ENCODE assay signal across 2 cellular contexts in the genomic region with DNA sequence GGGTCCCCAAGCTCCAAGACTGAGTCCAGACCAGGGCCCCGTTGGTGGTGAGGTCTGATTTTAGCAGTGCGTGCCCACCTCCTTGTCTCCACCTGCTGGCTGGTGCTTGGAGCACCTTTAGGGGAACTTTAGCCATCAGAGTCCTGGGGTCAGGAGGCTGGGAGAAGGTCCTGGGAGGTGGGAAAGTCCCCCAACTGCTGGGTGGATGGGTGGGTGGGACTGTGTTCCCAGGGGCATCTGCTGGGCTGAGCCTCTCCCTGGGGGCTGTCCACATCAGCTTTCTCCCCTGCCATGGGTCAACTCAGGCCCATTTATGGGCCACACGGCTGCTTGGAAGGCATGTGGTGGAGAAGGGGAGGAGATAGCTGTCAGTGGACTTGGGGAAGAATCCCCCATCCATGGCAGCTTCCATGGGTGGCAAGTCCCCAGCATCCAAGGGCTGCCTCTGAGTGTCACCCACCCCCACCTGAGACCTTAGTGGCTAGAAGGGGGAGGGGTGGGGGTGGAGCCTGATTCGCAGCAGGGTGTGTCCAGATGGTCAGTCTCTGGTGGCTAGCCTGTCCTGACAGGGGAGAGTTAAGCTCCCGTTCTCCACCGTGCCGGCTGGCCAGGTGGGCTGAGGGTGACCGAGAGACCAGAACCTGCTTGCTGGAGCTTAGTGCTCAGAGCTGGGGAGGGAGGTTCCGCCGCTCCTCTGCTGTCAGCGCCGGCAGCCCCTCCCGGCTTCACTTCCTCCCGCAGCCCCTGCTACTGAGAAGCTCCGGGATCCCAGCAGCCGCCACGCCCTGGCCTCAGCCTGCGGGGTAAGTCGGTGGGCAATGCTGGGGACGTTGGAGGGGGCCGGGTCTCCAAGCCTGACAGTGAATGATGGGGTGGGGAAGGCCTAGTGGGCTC.
TF ChIP-seq lines count a peak whose summit lies in the region.

A gene with protein sequence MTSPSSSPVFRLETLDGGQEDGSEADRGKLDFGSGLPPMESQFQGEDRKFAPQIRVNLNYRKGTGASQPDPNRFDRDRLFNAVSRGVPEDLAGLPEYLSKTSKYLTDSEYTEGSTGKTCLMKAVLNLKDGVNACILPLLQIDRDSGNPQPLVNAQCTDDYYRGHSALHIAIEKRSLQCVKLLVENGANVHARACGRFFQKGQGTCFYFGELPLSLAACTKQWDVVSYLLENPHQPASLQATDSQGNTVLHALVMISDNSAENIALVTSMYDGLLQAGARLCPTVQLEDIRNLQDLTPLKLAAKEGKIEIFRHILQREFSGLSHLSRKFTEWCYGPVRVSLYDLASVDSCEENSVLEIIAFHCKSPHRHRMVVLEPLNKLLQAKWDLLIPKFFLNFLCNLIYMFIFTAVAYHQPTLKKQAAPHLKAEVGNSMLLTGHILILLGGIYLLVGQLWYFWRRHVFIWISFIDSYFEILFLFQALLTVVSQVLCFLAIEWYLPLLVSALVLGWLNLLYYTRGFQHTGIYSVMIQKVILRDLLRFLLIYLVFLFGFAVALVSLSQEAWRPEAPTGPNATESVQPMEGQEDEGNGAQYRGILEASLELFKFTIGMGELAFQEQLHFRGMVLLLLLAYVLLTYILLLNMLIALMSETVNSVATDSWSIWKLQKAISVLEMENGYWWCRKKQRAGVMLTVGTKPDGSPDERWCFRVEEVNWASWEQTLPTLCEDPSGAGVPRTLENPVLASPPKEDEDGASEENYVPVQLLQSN (plus strand): TSS at position 541 of the 894 bp plus-strand sequence. CDS start 2,098 bp downstream, outside the sequence.

TF ChIP-seq in K562, 482 proteins besides CTCF, POLR2A, EP300 and RAD21 (continued from another document and continues in another):
- TF ChIP-seq, protein P1, sequence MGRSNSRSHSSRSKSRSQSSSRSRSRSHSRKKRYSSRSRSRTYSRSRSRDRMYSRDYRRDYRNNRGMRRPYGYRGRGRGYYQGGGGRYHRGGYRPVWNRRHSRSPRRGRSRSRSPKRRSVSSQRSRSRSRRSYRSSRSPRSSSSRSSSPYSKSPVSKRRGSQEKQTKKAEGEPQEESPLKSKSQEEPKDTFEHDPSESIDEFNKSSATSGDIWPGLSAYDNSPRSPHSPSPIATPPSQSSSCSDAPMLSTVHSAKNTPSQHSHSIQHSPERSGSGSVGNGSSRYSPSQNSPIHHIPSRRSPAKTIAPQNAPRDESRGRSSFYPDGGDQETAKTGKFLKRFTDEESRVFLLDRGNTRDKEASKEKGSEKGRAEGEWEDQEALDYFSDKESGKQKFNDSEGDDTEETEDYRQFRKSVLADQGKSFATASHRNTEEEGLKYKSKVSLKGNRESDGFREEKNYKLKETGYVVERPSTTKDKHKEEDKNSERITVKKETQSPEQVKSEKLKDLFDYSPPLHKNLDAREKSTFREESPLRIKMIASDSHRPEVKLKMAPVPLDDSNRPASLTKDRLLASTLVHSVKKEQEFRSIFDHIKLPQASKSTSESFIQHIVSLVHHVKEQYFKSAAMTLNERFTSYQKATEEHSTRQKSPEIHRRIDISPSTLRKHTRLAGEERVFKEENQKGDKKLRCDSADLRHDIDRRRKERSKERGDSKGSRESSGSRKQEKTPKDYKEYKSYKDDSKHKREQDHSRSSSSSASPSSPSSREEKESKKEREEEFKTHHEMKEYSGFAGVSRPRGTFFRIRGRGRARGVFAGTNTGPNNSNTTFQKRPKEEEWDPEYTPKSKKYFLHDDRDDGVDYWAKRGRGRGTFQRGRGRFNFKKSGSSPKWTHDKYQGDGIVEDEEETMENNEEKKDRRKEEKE (IDR thresholded peaks at IDR 0.05; ENCODE audit: borderline replicate concordance in 1 of 2, control insufficient read depth in 1 of 2, low read depth in 2 of 2, low read length in 1 of 2), result no peak
- TF ChIP-seq MXI1 (IDR thresholded peaks at IDR 0.05; ENCODE audit: low read depth, low read length) (no peak), ZNF232 (CRISPR knock-in tag; IDR thresholded peaks at IDR 0.05) (no peak), ZNF316 (IDR thresholded peaks at IDR 0.05) (no peak), ZNF175 (CRISPR knock-in tag; IDR thresholded peaks at IDR 0.05; ENCODE audit: low read depth) (no peak), TEAD4 (IDR thresholded peaks at IDR 0.05; ENCODE audit: low read length) (0 out of 2 replicates have a peak, but pooled peaks have one; percentile 16), TEAD4 (CRISPR knock-in tag; IDR thresholded peaks at IDR 0.05; ENCODE audit: borderline replicate concordance) (no peak), DACH1 (IDR thresholded peaks at IDR 0.05; ENCODE audit: partially characterized antibody) (no peak), FOXA3 (CRISPR knock-in tag; conservative IDR thresholded peaks at IDR 0.05 in 1 of 2, IDR thresholded peaks at IDR 0.05 in 1 of 2) (no peak; a peak in 1 of 4 replicates), CSDE1 (IDR thresholded peaks at IDR 0.05) (no peak), E2F3 (CRISPR knock-in tag; IDR thresholded peaks at IDR 0.05) (no peak), RBFOX2 (IDR thresholded peaks at IDR 0.05; ENCODE audit: low read depth, low read length) (peak; percentile 73), STAG1 (CRISPR knock-in tag; IDR thresholded peaks at IDR 0.05; ENCODE audit: borderline replicate concordance) (no peak), KDM5B (IDR thresholded peaks at IDR 0.05; ENCODE audit: insufficient replicate concordance, low read depth, low read length) (no peak), POLR2AphosphoS5 (IDR thresholded peaks at IDR 0.05; ENCODE audit: control insufficient read depth, insufficient read depth, low read depth, low read length) (0 out of 2 replicates have a peak, but pooled peaks have one; percentile 45), ZSCAN32 (CRISPR knock-in tag; IDR thresholded peaks at IDR 0.05) (no peak), SOX6 (IDR thresholded peaks at IDR 0.05) (no peak), SP2 (IDR thresholded peaks at IDR 0.05; ENCODE audit: extremely low read depth, low read depth, low read length, poor library complexity, severe bottlenecking) (no peak), ZNF384 (IDR thresholded peaks at IDR 0.05; ENCODE audit: low read depth, low read length) (no peak), MTF1 (CRISPR knock-in tag; IDR thresholded peaks at IDR 0.05; ENCODE audit: borderline replicate concordance) (no peak), CBFA2T2 (conservative IDR thresholded peaks at IDR 0.05) (0 out of 2 replicates have a peak, but pooled peaks have one; percentile 3), FOXP1 (CRISPR knock-in tag; IDR thresholded peaks at IDR 0.05) (0 out of 2 replicates have a peak, but pooled peaks have one; percentile 24)
- TF ChIP-seq, protein P2, sequence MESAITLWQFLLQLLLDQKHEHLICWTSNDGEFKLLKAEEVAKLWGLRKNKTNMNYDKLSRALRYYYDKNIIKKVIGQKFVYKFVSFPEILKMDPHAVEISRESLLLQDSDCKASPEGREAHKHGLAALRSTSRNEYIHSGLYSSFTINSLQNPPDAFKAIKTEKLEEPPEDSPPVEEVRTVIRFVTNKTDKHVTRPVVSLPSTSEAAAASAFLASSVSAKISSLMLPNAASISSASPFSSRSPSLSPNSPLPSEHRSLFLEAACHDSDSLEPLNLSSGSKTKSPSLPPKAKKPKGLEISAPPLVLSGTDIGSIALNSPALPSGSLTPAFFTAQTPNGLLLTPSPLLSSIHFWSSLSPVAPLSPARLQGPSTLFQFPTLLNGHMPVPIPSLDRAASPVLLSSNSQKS (CRISPR knock-in tag; IDR thresholded peaks at IDR 0.05), result no peak
- TF ChIP-seq, protein P3, sequence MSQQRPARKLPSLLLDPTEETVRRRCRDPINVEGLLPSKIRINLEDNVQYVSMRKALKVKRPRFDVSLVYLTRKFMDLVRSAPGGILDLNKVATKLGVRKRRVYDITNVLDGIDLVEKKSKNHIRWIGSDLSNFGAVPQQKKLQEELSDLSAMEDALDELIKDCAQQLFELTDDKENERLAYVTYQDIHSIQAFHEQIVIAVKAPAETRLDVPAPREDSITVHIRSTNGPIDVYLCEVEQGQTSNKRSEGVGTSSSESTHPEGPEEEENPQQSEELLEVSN (IDR thresholded peaks at IDR 0.05; ENCODE audit: borderline replicate concordance in 1 of 2, extremely low read depth in 1 of 2, insufficient read depth in 1 of 2, insufficient read length in 1 of 2, low read depth in 1 of 2, low read length in 1 of 2, poor library complexity in 1 of 2, severe bottlenecking in 1 of 2), result no peak

TF ChIP-seq in HepG2, 621 proteins besides CTCF, POLR2A, EP300 and RAD21 (continued from another document and continues in another):
- TF ChIP-seq, protein P4, sequence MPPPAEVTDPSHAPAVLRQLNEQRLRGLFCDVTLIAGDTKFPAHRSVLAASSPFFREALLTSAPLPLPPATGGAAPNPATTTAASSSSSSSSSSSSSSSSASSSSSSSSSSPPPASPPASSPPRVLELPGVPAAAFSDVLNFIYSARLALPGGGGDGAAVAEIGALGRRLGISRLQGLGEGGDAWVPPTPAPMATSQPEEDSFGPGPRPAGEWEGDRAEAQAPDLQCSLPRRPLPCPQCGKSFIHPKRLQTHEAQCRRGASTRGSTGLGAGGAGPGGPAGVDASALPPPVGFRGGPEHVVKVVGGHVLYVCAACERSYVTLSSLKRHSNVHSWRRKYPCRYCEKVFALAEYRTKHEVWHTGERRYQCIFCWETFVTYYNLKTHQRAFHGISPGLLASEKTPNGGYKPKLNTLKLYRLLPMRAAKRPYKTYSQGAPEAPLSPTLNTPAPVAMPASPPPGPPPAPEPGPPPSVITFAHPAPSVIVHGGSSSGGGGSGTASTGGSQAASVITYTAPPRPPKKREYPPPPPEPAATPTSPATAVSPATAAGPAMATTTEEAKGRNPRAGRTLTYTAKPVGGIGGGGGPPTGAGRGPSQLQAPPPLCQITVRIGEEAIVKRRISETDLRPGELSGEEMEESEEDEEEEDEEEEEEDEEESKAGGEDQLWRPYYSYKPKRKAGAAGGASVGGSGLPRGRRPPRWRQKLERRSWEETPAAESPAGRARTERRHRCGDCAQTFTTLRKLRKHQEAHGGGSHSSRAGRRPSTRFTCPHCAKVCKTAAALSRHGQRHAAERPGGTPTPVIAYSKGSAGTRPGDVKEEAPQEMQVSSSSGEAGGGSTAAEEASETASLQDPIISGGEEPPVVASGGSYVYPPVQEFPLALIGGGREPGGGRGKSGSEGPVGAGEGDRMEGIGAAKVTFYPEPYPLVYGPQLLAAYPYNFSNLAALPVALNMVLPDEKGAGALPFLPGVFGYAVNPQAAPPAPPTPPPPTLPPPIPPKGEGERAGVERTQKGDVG (CRISPR knock-in tag; IDR thresholded peaks at IDR 0.05; ENCODE audit: borderline replicate concordance), result no peak
- no peak for TF ChIP-seq POLR2AphosphoS5 (IDR thresholded peaks at IDR 0.05; ENCODE audit: low read depth, low read length)
- TF ChIP-seq ZNF333 (CRISPR knock-in tag; IDR thresholded peaks at IDR 0.05; ENCODE audit: borderline replicate concordance), result 0 out of 2 replicates have a peak, but pooled peaks have one; percentile 58
- 0 out of 2 replicates have a peak, but pooled peaks have one; percentile 28 for TF ChIP-seq ZNF772 (CRISPR knock-in tag; IDR thresholded peaks at IDR 0.05)
- TF ChIP-seq, protein P5, sequence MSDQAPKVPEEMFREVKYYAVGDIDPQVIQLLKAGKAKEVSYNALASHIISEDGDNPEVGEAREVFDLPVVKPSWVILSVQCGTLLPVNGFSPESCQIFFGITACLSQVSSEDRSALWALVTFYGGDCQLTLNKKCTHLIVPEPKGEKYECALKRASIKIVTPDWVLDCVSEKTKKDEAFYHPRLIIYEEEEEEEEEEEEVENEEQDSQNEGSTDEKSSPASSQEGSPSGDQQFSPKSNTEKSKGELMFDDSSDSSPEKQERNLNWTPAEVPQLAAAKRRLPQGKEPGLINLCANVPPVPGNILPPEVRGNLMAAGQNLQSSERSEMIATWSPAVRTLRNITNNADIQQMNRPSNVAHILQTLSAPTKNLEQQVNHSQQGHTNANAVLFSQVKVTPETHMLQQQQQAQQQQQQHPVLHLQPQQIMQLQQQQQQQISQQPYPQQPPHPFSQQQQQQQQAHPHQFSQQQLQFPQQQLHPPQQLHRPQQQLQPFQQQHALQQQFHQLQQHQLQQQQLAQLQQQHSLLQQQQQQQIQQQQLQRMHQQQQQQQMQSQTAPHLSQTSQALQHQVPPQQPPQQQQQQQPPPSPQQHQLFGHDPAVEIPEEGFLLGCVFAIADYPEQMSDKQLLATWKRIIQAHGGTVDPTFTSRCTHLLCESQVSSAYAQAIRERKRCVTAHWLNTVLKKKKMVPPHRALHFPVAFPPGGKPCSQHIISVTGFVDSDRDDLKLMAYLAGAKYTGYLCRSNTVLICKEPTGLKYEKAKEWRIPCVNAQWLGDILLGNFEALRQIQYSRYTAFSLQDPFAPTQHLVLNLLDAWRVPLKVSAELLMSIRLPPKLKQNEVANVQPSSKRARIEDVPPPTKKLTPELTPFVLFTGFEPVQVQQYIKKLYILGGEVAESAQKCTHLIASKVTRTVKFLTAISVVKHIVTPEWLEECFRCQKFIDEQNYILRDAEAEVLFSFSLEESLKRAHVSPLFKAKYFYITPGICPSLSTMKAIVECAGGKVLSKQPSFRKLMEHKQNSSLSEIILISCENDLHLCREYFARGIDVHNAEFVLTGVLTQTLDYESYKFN (CRISPR knock-in tag; conservative IDR thresholded peaks at IDR 0.05), result peak; percentile 4
- no peak for TF ChIP-seq PRPF4 (IDR thresholded peaks at IDR 0.05; ENCODE audit: low read depth, low read length, poor library complexity, severe bottlenecking)
- TF ChIP-seq ZNF879 (CRISPR knock-in tag; IDR thresholded peaks at IDR 0.05), result no peak
- no peak for TF ChIP-seq MED8 (CRISPR knock-in tag; IDR thresholded peaks at IDR 0.05; ENCODE audit: insufficient replicate concordance)
- TF ChIP-seq ZNF547 (CRISPR knock-in tag; IDR thresholded peaks at IDR 0.05), result peak; percentile 39; the same call in 1 of the 2 replicates
- no peak for TF ChIP-seq TOPORS (CRISPR knock-in tag; IDR thresholded peaks at IDR 0.05)
- TF ChIP-seq GABPB1 (CRISPR knock-in tag; IDR thresholded peaks at IDR 0.05), result peak; percentile 34; the same call in 1 of the 2 replicates
- TF ChIP-seq ZNF570 (CRISPR knock-in tag; IDR thresholded peaks at IDR 0.05; ENCODE audit: borderline replicate concordance), result no peak
- TF ChIP-seq HDAC2 (CRISPR knock-in tag; IDR thresholded peaks at IDR 0.05), result no peak; the same call in 1 of the 2 replicates
- no peak for TF ChIP-seq ELF1 (CRISPR knock-in tag; IDR thresholded peaks at IDR 0.05)
- TF ChIP-seq MTF1 (CRISPR knock-in tag; IDR thresholded peaks at IDR 0.05), result no peak
- TF ChIP-seq ZBTB38 (CRISPR knock-in tag; IDR thresholded peaks at IDR 0.05), result peak; percentile 14; the same call in 1 of the 2 replicates
- TF ChIP-seq ZKSCAN5 (CRISPR knock-in tag; IDR thresholded peaks at IDR 0.05), result no peak
- TF ChIP-seq, protein P6, sequence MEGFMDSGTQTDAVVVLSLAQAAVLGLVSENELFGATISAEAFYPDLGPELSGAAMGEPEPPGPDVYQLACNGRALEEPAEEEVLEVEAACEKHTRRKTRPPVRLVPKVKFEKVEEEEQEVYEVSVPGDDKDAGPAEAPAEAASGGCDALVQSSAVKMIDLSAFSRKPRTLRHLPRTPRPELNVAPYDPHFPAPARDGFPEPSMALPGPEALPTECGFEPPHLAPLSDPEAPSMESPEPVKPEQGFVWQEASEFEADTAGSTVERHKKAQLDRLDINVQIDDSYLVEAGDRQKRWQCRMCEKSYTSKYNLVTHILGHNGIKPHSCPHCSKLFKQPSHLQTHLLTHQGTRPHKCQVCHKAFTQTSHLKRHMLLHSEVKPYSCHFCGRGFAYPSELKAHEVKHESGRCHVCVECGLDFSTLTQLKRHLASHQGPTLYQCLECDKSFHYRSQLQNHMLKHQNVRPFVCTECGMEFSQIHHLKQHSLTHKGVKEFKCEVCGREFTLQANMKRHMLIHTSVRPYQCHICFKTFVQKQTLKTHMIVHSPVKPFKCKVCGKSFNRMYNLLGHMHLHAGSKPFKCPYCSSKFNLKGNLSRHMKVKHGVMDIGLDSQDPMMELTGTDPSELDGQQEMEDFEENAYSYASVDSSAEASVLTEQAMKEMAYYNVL (CRISPR knock-in tag; IDR thresholded peaks at IDR 0.05; ENCODE audit: borderline replicate concordance), result 0 out of 2 replicates have a peak, but pooled peaks have one; percentile 29
- TF ChIP-seq, protein P7, sequence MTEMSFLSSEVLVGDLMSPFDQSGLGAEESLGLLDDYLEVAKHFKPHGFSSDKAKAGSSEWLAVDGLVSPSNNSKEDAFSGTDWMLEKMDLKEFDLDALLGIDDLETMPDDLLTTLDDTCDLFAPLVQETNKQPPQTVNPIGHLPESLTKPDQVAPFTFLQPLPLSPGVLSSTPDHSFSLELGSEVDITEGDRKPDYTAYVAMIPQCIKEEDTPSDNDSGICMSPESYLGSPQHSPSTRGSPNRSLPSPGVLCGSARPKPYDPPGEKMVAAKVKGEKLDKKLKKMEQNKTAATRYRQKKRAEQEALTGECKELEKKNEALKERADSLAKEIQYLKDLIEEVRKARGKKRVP (CRISPR knock-in tag; IDR thresholded peaks at IDR 0.05), result no peak
- no peak for TF ChIP-seq ZNF350 (CRISPR knock-in tag; IDR thresholded peaks at IDR 0.05; ENCODE audit: borderline replicate concordance, low read depth)
